8 cellular contexts compared by ENCODE assay signal in genomic region chr6:31660998-31661866, GRCh38. TPM values are rescaled to one million over a fixed set of nuclear protein-coding genes. Genes with fewer than 3 reads are reported as not detected.
DNase-seq lines count a peak whose midpoint lies in the region; ATAC-seq and TF ChIP-seq lines count a peak whose summit lies in the region.

No MANE protein-coding gene starts in this region.

- DNase-seq in brain microvascular endothelial cell (no peak), G401 (ENCODE audit: low spot score) (no peak)

- no peaks in the 10 kb centered on the region for H3K27me3 ChIP-seq in HUES48 (ENCODE audit: control insufficient read depth, insufficient read depth, low read length)
- no peaks in the 10 kb centered on the region for H3K27me3 ChIP-seq in brain microvascular endothelial cell (replicated peaks)

- H3K4me3 ChIP-seq in HUES48 (ENCODE audit: low read depth, low read length) (peak overlapping the region; percentile 88), brain microvascular endothelial cell (ENCODE audit: low read depth, low read length) (peak overlapping the region; percentile 87), mesodermal cell (ENCODE audit: extremely low read depth, insufficient read depth, low read length, poor library complexity, severe bottlenecking) (peak overlapping the region; percentile 84)

- peak overlapping the region; percentile 83 for H3K27ac ChIP-seq in 22Rv1
- peak overlapping the region; percentile 90 for H3K27ac ChIP-seq in HUES48 (ENCODE audit: low read depth, low read length)
- H3K27ac ChIP-seq in brain microvascular endothelial cell = peak overlapping the region; percentile 43
- H3K27ac ChIP-seq in mesodermal cell (ENCODE audit: low read depth, low read length, severe bottlenecking) = peak overlapping the region; percentile 64

- ATAC-seq in GM21576 (IDR thresholded peaks at IDR 0.05; ENCODE audit: unreplicated experiment) = no peak
- ATAC-seq in HG02678 (IDR thresholded peaks at IDR 0.05; ENCODE audit: unreplicated experiment) = no peak
- no peak for ATAC-seq in HG03460 (IDR thresholded peaks at IDR 0.05; ENCODE audit: unreplicated experiment)

- WGBS in mesodermal cell (ENCODE audit: insufficient coverage in 2 of 2), 2 experiments = 56 to 75% methylated on average over 7 to 11 of the region's 15 CpGs

- in situ Hi-C loops in brain microvascular endothelial cell (cut with HindIII; ENCODE audit: low pct_ligation_motif_present, low sequenced_read_pairs) = no loop called here
- in situ Hi-C loops in G401 (cut with HindIII; ENCODE audit: low sequenced_read_pairs) = no loop called here

- H3K4me1 ChIP-seq in HUES48 (ENCODE audit: control insufficient read depth, insufficient read depth, low read length) = peaks cover 7% of the 10 kb centered on the region; the same call in 1 of the 2 replicates
- peaks cover 29% of the 10 kb centered on the region for H3K4me1 ChIP-seq in mesodermal cell (ENCODE audit: control insufficient read depth, insufficient read depth, low read length, poor library complexity, severe bottlenecking)

- H3K9me3 ChIP-seq in HUES48 (ENCODE audit: control insufficient read depth, insufficient read depth, low read length) (no peaks in the 10 kb centered on the region), mesodermal cell (ENCODE audit: control insufficient read depth, low read length) (no peaks in the 10 kb centered on the region)

- no peak for TF ChIP-seq CTCF in 22Rv1 (IDR thresholded peaks at IDR 0.05)
- TF ChIP-seq CTCF in brain microvascular endothelial cell (IDR thresholded peaks at IDR 0.05; ENCODE audit: low read depth, low read length, missing control alignments) = no peak

- peak overlapping the region; percentile 38; the same call in 1 of the 2 replicates for H3K9ac ChIP-seq in HUES48 (ENCODE audit: low read depth, low read length)

- peaks cover 32% of the 10 kb centered on the region for H3K36me3 ChIP-seq in HUES48 (ENCODE audit: control insufficient read depth, insufficient read depth, low read length)
- H3K36me3 ChIP-seq in brain microvascular endothelial cell (replicated peaks) = peaks cover 11% of the 10 kb centered on the region
- H3K36me3 ChIP-seq in mesodermal cell (ENCODE audit: control insufficient read depth, insufficient read depth, low read length) = peaks cover 48% of the 10 kb centered on the region

RNA-seq across cellular contexts. Expression of gene C6orf47, which starts 0.7 kb away (rescaled TPM):
- polyA plus RNA-seq in mesodermal cell (2013, experiment 1 of 2) = 9.0 TPM
- polyA plus RNA-seq in mesodermal cell (2013, experiment 2 of 2) = 7.5 TPM
- 12.4 and 16.2 TPM in 2 replicates for total RNA-seq in G401 (2014; rRNA removed; shearing (Covaris generic))

RNA-seq across cellular contexts. Expression of gene GPANK1, which starts 3.6 kb away (rescaled TPM):
- 26.1 TPM for polyA plus RNA-seq in mesodermal cell (2013, experiment 1 of 2)
- polyA plus RNA-seq in mesodermal cell (2013, experiment 2 of 2) = 21.6 TPM
- 24.9 and 31.6 TPM in 2 replicates for total RNA-seq in G401 (2014; rRNA removed; shearing (Covaris generic))

RNA-seq across cellular contexts. Expression of gene CSNK2B, which starts 4.6 kb away (rescaled TPM):
- polyA plus RNA-seq in mesodermal cell (2013, experiment 1 of 2) = 288 TPM
- 238 TPM for polyA plus RNA-seq in mesodermal cell (2013, experiment 2 of 2)
- total RNA-seq in G401 (2014; rRNA removed; shearing (Covaris generic)) = 105 and 107 TPM in 2 replicates

RNA-seq across cellular contexts. Expression of gene APOM, which starts 5.5 kb away (rescaled TPM):
- 2.3 TPM for polyA plus RNA-seq in mesodermal cell (2013, experiment 1 of 2)
- 1.9 TPM for polyA plus RNA-seq in mesodermal cell (2013, experiment 2 of 2)
- 2.3 and 3.6 TPM in 2 replicates for total RNA-seq in G401 (2014; rRNA removed; shearing (Covaris generic))

RNA-seq across cellular contexts. Expression of gene LY6G5B, which starts 8.5 kb away (rescaled TPM):
- 12.6 TPM for polyA plus RNA-seq in mesodermal cell (2013, experiment 1 of 2)
- 11.7 TPM for polyA plus RNA-seq in mesodermal cell (2013, experiment 2 of 2)
- 2.0 TPM in 1 of 2 replicates, not detected in the other for total RNA-seq in G401 (2014; rRNA removed; shearing (Covaris generic))
